ENCODE assay signal across 11 cellular contexts in the genomic region with DNA sequence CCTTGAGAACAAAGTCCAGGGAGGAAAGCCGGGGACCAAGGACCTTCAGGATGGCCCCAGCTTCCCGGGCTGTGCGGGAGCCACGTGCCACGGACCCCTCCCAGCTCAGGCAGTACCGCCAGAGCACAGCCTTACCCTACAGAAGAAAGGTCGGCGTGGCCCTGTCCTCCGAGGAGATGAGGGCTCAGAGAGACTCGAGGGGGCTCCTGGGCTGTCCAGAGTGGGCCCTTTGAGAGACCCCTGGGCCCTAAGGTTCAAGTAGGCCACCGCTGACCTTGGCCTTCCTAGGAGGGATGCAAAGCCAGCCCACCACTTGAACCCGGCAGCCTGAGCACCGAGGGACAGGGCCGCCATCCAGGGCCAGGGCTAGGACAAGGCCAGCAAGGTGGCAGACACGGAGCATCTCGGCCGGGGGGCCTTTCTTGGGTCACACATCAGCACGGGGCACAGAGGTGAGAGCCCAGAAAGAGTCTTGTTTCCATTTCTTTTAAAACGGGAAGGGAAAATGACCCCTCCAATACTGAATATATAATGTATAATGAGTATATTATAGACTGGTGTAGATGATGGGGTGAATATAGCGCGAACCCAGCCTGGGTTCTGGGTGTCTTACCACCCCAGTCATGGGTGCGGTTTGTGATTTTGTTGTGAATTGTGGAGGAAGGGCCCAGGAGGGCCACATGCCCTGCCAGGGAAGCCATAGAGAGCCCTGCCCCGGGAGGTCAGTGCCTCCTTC. TPM values are rescaled to one million over a fixed set of nuclear protein-coding genes. Genes with fewer than 3 reads are reported as not detected.
A peak's percentile ranks its signal among the peaks of the same experiment; 100 is the strongest.
DNase-seq lines count a peak whose midpoint lies in the region; ATAC-seq and TF ChIP-seq lines count a peak whose summit lies in the region.
"Had no signal": no experiment of that assay in that cellular context is flagged by ENCODE, and none has a peak within 500 bp of the region (broad histone marks: within the 10 kb centered on the region; RNA-seq: fewer than 3 reads in every experiment).

No MANE protein-coding gene starts in this region.

- POLR2A ChIA-PET in AG04450 (lab: Yijun Ruan, JAX), result interaction anchor here (1.1 to 4.4 kb wide), 3 partner anchors 8 to 109 kb away, joined by 3 to 24 read pairs (median 4); no protein-coding TSS in a partner anchor
- POLR2A ChIA-PET in activated CD4-positive, alpha-beta memory T cell treated with anti-CD3 and anti-CD28 coated beads, Interleukin-2, amount 10 ng/mL, durations not matched to agents 7 days and 5 days (lab: Charles Lee), result no interaction called here

- CTCF ChIA-PET in AG04450 (lab: Charles Lee), result interaction anchor here (0.6 to 5.7 kb wide), 6 partner anchors 25 to 348 kb away, joined by 3 to 91 read pairs (median 6); no protein-coding TSS in a partner anchor
- CTCF ChIA-PET in activated CD4-positive, alpha-beta memory T cell treated with anti-CD3 and anti-CD28 coated beads, Interleukin-2, amount 10 ng/mL, durations not matched to agents 7 days and 5 days (lab: Charles Lee), result interaction anchor here (1.0 to 6.0 kb wide), 9 partner anchors 21 to 252 kb away, joined by 4 to 85 read pairs (median 6); partner anchors contain the start of gene GTSE1

- TF ChIP-seq CTCF in AG04450 (IDR thresholded peaks at IDR 0.05; ENCODE audit: low read depth, low read length), result no peak
- no peak for TF ChIP-seq CTCF in RWPE2 (IDR thresholded peaks at IDR 0.05; ENCODE audit: poor library complexity, severe bottlenecking)
- TF ChIP-seq CTCF in gastroesophageal sphincter (IDR thresholded peaks at IDR 0.05), result no peak
- TF ChIP-seq CTCF in psoas muscle (IDR thresholded peaks at IDR 0.05), result no peak

- H3K36me3 ChIP-seq in RWPE2 (ENCODE audit: low read depth) (peaks cover 24% of the 10 kb centered on the region), gastroesophageal sphincter (peaks cover 0 to 30% of the 10 kb centered on the region in 2 donors), psoas muscle (ENCODE audit: insufficient read depth in 1 of 2, low read depth in 1 of 2) (peaks cover 0 to 23% of the 10 kb centered on the region in 2 donors)

- no peaks in the 10 kb centered on the region for H3K9me3 Mint-ChIP-seq in activated CD4-positive, alpha-beta memory T cell treated with anti-CD3 and anti-CD28 coated beads, Interleukin-2, amount 10 ng/mL, durations not matched to agents 7 days and 5 days
- H3K9me3 Mint-ChIP-seq: IgD-negative memory B cell had no signal

- H3K9me3 ChIP-seq in AG04450 (ENCODE audit: control insufficient read depth, insufficient read depth, low read length) (no peaks in the 10 kb centered on the region; the same call in 1 of the 2 replicates), RWPE2 (ENCODE audit: severe bottlenecking) (no peaks in the 10 kb centered on the region), gastroesophageal sphincter (no peaks in the 10 kb centered on the region), psoas muscle (no peaks in the 10 kb centered on the region)

- no peak for TF ChIP-seq POLR2A in gastroesophageal sphincter (IDR thresholded peaks at IDR 0.05)

- no peaks in the 10 kb centered on the region for H3K4me1 ChIP-seq in RWPE2 (ENCODE audit: insufficient read depth, poor library complexity, severe bottlenecking)
- H3K4me1 ChIP-seq in gastroesophageal sphincter, result peaks cover 0 to 82% (median 40%) of the 10 kb centered on the region in 3 donors
- H3K4me1 ChIP-seq in psoas muscle, result peaks cover 40% of the 10 kb centered on the region

- no peaks in the 10 kb centered on the region for H3K27me3 Mint-ChIP-seq in activated CD4-positive, alpha-beta memory T cell treated with anti-CD3 and anti-CD28 coated beads, Interleukin-2, amount 10 ng/mL, durations not matched to agents 7 days and 5 days
- H3K27me3 Mint-ChIP-seq: IgD-negative memory B cell had no signal

- peaks cover 3% of the 10 kb centered on the region for H3K4me1 Mint-ChIP-seq in activated CD4-positive, alpha-beta memory T cell treated with anti-CD3 and anti-CD28 coated beads, Interleukin-2, amount 10 ng/mL, durations not matched to agents 7 days and 5 days
- H3K4me1 Mint-ChIP-seq: IgD-negative memory B cell had no signal

- H3K4me3 Mint-ChIP-seq in activated CD4-positive, alpha-beta memory T cell treated with anti-CD3 and anti-CD28 coated beads, Interleukin-2, amount 10 ng/mL, durations not matched to agents 7 days and 5 days, result no peak overlapping the region
- H3K4me3 Mint-ChIP-seq: IgD-negative memory B cell had no signal

- intact Hi-C loops in psoas muscle (cut with DNase I), result loop anchor here (1.0 to 2.0 kb wide), 4 partner anchors 109 to 121 kb away; no protein-coding TSS in a partner anchor

- H3K27ac ChIP-seq in AG04450 (ENCODE audit: low read depth, low read length), result peak overlapping the region; percentile 57
- H3K27ac ChIP-seq in RWPE2 (ENCODE audit: poor library complexity, severe bottlenecking), result peak overlapping the region; percentile 58
- peak overlapping the region; percentile 26 to 97 (median 78) for H3K27ac ChIP-seq in gastroesophageal sphincter
- H3K27ac ChIP-seq in psoas muscle, result peak overlapping the region; percentile 76
- H3K27ac ChIP-seq: VCaP had no signal

- WGBS in gastroesophageal sphincter (ENCODE audit: low coverage in 1 of 2), 2 donors, result 24 to 47% methylated on average over 9 to 10 of the region's 23 CpGs
- 32 to 50% (median 32%) methylated on average over 23 of the region's 23 CpGs for WGBS in psoas muscle, 3 donors

- no peak overlapping the region for H3K4me3 ChIP-seq in AG04450 (ENCODE audit: low read depth, low read length)
- H3K4me3 ChIP-seq in RWPE2 (ENCODE audit: severe bottlenecking), result no peak overlapping the region
- H3K4me3 ChIP-seq in gastroesophageal sphincter, result no peak overlapping the region
- no peak overlapping the region for H3K4me3 ChIP-seq in psoas muscle

- ATAC-seq in RWPE2 (ENCODE audit: low read depth), result peak; percentile 0; the same call in 2 of the 3 replicates
- no peak for ATAC-seq in gastroesophageal sphincter
- peak; percentile 1 to 7 (median 4) for ATAC-seq in psoas muscle

- no peak for DNase-seq in AG04450 (ENCODE audit: low read depth, low spot score)
- no peak for DNase-seq in RWPE2 (ENCODE audit: low spot score)
- DNase-seq in psoas muscle, result no peak
- no peak for DNase-seq in NCI-H2081 (lab: John Stamatoyannopoulos, UW)
- DNase-seq in activated CD4-positive, alpha-beta memory T cell treated with anti-CD3 and anti-CD28 coated beads, Interleukin-2, amount 10 ng/mL, durations not matched to agents 7 days and 5 days, result no peak
- DNase-seq in UCSD-AML1 (lab: John Stamatoyannopoulos, UW; ENCODE audit: unreplicated experiment), result no peak
- DNase-seq in cerebellum (ENCODE audit: low spot score), result no peak
- DNase-seq: NCI-H2029 treated with DMSO at 0.1 percent for 48 hours had no signal

- no peaks in the 10 kb centered on the region for H3K36me3 Mint-ChIP-seq in activated CD4-positive, alpha-beta memory T cell treated with anti-CD3 and anti-CD28 coated beads, Interleukin-2, amount 10 ng/mL, durations not matched to agents 7 days and 5 days (ENCODE audit: low read depth)
- H3K36me3 Mint-ChIP-seq: IgD-negative memory B cell had no signal

- TF ChIP-seq EP300 in gastroesophageal sphincter (IDR thresholded peaks at IDR 0.05), result no peak

- H3K27ac Mint-ChIP-seq in activated CD4-positive, alpha-beta memory T cell treated with anti-CD3 and anti-CD28 coated beads, Interleukin-2, amount 10 ng/mL, durations not matched to agents 7 days and 5 days, result no peak overlapping the region
- H3K27ac Mint-ChIP-seq: IgD-negative memory B cell had no signal

- H3K27me3 ChIP-seq in AG04450 (ENCODE audit: control insufficient read depth, insufficient read depth, low read length), result no peaks in the 10 kb centered on the region
- H3K27me3 ChIP-seq in RWPE2 (ENCODE audit: insufficient read depth, poor library complexity, severe bottlenecking), result no peaks in the 10 kb centered on the region
- no peaks in the 10 kb centered on the region for H3K27me3 ChIP-seq in gastroesophageal sphincter
- H3K27me3 ChIP-seq in psoas muscle (ENCODE audit: insufficient read depth in 3 of 3, low read length in 2 of 3), result no peaks in the 10 kb centered on the region

RNA-seq across cellular contexts. Expression of gene PPARA, which starts 34.4 kb away (rescaled TPM):
- polyA plus RNA-seq in AG04450 (2011; rRNA removed) (8.5 and 10.4 TPM in 2 replicates), psoas muscle (10 to 100 TPM; 11.0 to 30.6 (median 12.1) TPM)
- polyA minus RNA-seq in AG04450 (2011; rRNA and poly(A)+ RNA removed), result 11.5 and 14.1 TPM in 2 replicates
- total RNA-seq in gastroesophageal sphincter (10 to 100 TPM; 19.5 to 28.5 (median 26.9) TPM), psoas muscle (10 to 100 TPM; 37.3 to 55.8 (median 46.2) TPM), cerebellum (9.1 TPM)
- total RNA-seq in activated CD4-positive, alpha-beta memory T cell treated with anti-CD3 and anti-CD28 coated beads, Interleukin-2, amount 10 ng/mL, durations not matched to agents 7 days and 5 days, result 10 to 100 TPM; 12.9 to 13.4 TPM
